12 cellular contexts compared by ENCODE assay signal in the genomic region with DNA sequence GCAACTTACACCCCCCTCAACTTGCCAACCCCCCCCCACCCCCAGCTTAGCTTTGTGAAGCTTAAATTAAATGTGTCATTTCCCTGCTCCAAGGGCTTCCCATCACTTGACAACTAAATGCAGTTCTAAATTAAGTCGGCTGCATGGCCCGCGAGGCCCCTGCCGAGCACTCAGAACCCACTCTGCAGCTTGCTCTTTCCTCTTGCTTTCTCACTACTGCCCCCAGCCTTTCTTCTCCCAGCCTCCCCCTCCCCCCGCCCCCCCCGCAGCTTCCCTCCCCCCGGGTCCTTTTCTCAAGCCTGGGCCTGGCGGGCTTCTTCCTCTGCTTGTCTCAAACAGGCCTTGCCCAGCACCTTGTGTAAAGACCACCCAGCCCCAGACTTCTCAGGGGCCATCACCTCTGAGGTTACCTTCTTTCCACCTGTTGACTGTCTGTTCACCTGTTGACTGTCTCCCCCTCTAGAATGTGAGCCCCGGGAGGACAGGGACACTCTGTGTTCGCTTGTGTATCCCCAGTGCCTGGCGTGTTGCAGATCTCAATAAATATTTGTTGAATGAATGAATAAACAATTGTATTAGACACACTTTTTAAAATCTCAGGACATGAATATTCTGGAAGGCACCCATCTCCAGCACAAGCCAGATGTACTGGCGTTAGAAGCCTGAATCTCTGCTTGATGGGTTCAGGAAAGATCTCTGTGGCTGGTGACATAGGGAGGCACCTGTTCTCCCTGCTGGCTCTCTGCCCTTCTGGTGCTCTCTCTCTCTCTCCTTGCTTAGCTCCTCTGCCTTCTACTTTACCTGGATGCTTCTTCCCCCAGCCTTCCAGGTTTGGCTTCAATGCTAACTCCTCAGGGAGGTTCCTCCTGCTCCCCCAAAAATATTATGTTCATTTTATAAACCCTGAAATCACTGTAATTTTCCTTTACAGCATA. TPM values are rescaled to one million over a fixed set of nuclear protein-coding genes. Genes with fewer than 3 reads are reported as not detected.
A peak's percentile ranks its signal among the peaks of the same experiment; 100 is the strongest.
DNase-seq lines count a peak whose midpoint lies in the region; ATAC-seq lines count a peak whose summit lies in the region.
"Had no signal": no experiment of that assay in that cellular context is flagged by ENCODE, and none has a peak within 500 bp of the region (broad histone marks: within the 10 kb centered on the region; RNA-seq: fewer than 3 reads in every experiment).

No MANE protein-coding gene starts in this region.

- H3K27me3 ChIP-seq in BLaER1 treated with 17β-estradiol and CSF1 and Interleukin-3, amounts not matched to agents 10 nM and 100 nM, result peaks cover 0 to 8% (median 0%) of the 10 kb centered on the region in 11 experiments; a peak in 2 of 22 replicates
- peaks cover 19% of the 10 kb centered on the region for H3K27me3 ChIP-seq in CD8-positive, alpha-beta memory T cell (ENCODE audit: insufficient read depth, low read length, poor library complexity, severe bottlenecking)
- H3K27me3 ChIP-seq: ascending aorta had no signal

- H3K9me3 Mint-ChIP-seq in CD8-positive, alpha-beta memory T cell, result no peaks in the 10 kb centered on the region
- no peaks in the 10 kb centered on the region for H3K9me3 Mint-ChIP-seq in activated naive CD8-positive, alpha-beta T cell treated with anti-CD3 and anti-CD28 coated beads for 36 hours
- H3K9me3 Mint-ChIP-seq in naive thymus-derived CD8-positive, alpha-beta T cell, result no peaks in the 10 kb centered on the region

- H3K9ac ChIP-seq in BLaER1 treated with 17β-estradiol and CSF1 and Interleukin-3, amounts not matched to agents 10 nM and 100 nM, result peak overlapping the region in 2 of 11 experiments; percentile 21 to 45; a peak in 1 of 22 replicates

- H3K4me2 ChIP-seq in BLaER1 treated with 17β-estradiol and CSF1 and Interleukin-3, amounts not matched to agents 10 nM and 100 nM, result peak overlapping the region in 8 of 11 experiments; percentile 73 to 99 (median 92); a peak in 16 of 22 replicates

- no peaks in the 10 kb centered on the region for H4K20me1 ChIP-seq in BLaER1 treated with 17β-estradiol and CSF1 and Interleukin-3, amounts not matched to agents 10 nM and 100 nM

- no peak for ATAC-seq in naive thymus-derived CD8-positive, alpha-beta T cell

- peak overlapping the region; percentile 33 to 86 (median 68) for H3K4me3 Mint-ChIP-seq in CD8-positive, alpha-beta memory T cell
- peak overlapping the region; percentile 30 for H3K4me3 Mint-ChIP-seq in activated naive CD8-positive, alpha-beta T cell treated with anti-CD3 and anti-CD28 coated beads for 36 hours
- H3K4me3 Mint-ChIP-seq in naive thymus-derived CD8-positive, alpha-beta T cell, result peak overlapping the region; percentile 55 to 79 (median 70)

- H3K4me1 ChIP-seq in BLaER1 treated with 17β-estradiol and CSF1 and Interleukin-3, amounts not matched to agents 10 nM and 100 nM, result peaks cover 38 to 76% (median 63%) of the 10 kb centered on the region in 10 experiments
- H3K4me1 ChIP-seq in CD8-positive, alpha-beta memory T cell (ENCODE audit: insufficient read depth, low read length), result peaks cover 19% of the 10 kb centered on the region

- CTCF ChIA-PET in CD8-positive, alpha-beta memory T cell (lab: Charles Lee), result no interaction called here

- H3K27ac ChIP-seq in BLaER1 treated with 17β-estradiol and CSF1 and Interleukin-3, amounts not matched to agents 10 nM and 100 nM, result no peak overlapping the region
- H3K27ac ChIP-seq in CD8-positive, alpha-beta memory T cell (ENCODE audit: low read depth, low read length), result no peak overlapping the region
- H3K27ac ChIP-seq: SK-N-MC had no signal

- peak in 1 of 5 donors; percentile 38 for DNase-seq in CD8-positive, alpha-beta memory T cell
- no peak for DNase-seq in activated naive CD8-positive, alpha-beta T cell treated with anti-CD3 and anti-CD28 coated beads for 36 hours
- peak in 1 of 10 donors; percentile 7 for DNase-seq in naive thymus-derived CD8-positive, alpha-beta T cell
- DNase-seq in NOMO-1 (lab: John Stamatoyannopoulos, UW; ENCODE audit: unreplicated experiment in 2 of 2) (no peak), H4 (ENCODE audit: low spot score) (no peak)
- no peak for DNase-seq in stimulated activated CD4-positive, alpha-beta T cell treated with anti-CD3 and anti-CD28 coated beads, Interleukin-15, amount 100 ng/mL, for 24 hours
- DNase-seq: NCI-H1105; stimulated activated CD4-positive, alpha-beta T cell treated with anti-CD3 and anti-CD28 coated beads, Interleukin-2, amount 100 ng/mL, for 48 hours had no signal

- H3K36me3 ChIP-seq in BLaER1 treated with 17β-estradiol and CSF1 and Interleukin-3, amounts not matched to agents 10 nM and 100 nM, result no peaks in the 10 kb centered on the region
- no peaks in the 10 kb centered on the region for H3K36me3 ChIP-seq in CD8-positive, alpha-beta memory T cell (ENCODE audit: insufficient read depth, low read length)
- H3K36me3 ChIP-seq: ascending aorta, heart left ventricle had no signal

- no peak overlapping the region for H3K4me3 ChIP-seq in BLaER1 treated with 17β-estradiol and CSF1 and Interleukin-3, amounts not matched to agents 10 nM and 100 nM
- no peak overlapping the region for H3K4me3 ChIP-seq in CD8-positive, alpha-beta memory T cell (ENCODE audit: low read length)

- H3K27ac Mint-ChIP-seq in CD8-positive, alpha-beta memory T cell, result peak overlapping the region in 3 of 8 donors; percentile 27 to 88 (median 85)
- H3K27ac Mint-ChIP-seq in activated naive CD8-positive, alpha-beta T cell treated with anti-CD3 and anti-CD28 coated beads for 36 hours, result no peak overlapping the region
- peak overlapping the region in 1 of 10 donors; percentile 14 for H3K27ac Mint-ChIP-seq in naive thymus-derived CD8-positive, alpha-beta T cell

- peaks cover 2 to 4% (median 3%) of the 10 kb centered on the region in 3 donors for H3K36me3 Mint-ChIP-seq in CD8-positive, alpha-beta memory T cell
- H3K36me3 Mint-ChIP-seq in activated naive CD8-positive, alpha-beta T cell treated with anti-CD3 and anti-CD28 coated beads for 36 hours, result no peaks in the 10 kb centered on the region
- no peaks in the 10 kb centered on the region for H3K36me3 Mint-ChIP-seq in naive thymus-derived CD8-positive, alpha-beta T cell

- H3K9me3 ChIP-seq in BLaER1 treated with 17β-estradiol and CSF1 and Interleukin-3, amounts not matched to agents 10 nM and 100 nM (replicated peaks in 1 of 11), result no peaks in the 10 kb centered on the region
- H3K9me3 ChIP-seq in CD8-positive, alpha-beta memory T cell (ENCODE audit: low read length), result no peaks in the 10 kb centered on the region
- H3K9me3 ChIP-seq: ascending aorta, heart left ventricle had no signal

- POLR2A ChIA-PET in CD8-positive, alpha-beta memory T cell (lab: Charles Lee), result no interaction called here
- POLR2A ChIA-PET in naive thymus-derived CD8-positive, alpha-beta T cell (lab: Charles Lee), result no interaction called here

- H3K4me1 Mint-ChIP-seq in CD8-positive, alpha-beta memory T cell, result peaks cover 11 to 21% (median 12%) of the 10 kb centered on the region in 3 donors
- peaks cover 2% of the 10 kb centered on the region for H3K4me1 Mint-ChIP-seq in activated naive CD8-positive, alpha-beta T cell treated with anti-CD3 and anti-CD28 coated beads for 36 hours
- H3K4me1 Mint-ChIP-seq in naive thymus-derived CD8-positive, alpha-beta T cell, result peaks cover 12 to 30% (median 22%) of the 10 kb centered on the region in 4 donors

- peaks cover 13 to 28% of the 10 kb centered on the region in 2 donors for H3K27me3 Mint-ChIP-seq in CD8-positive, alpha-beta memory T cell
- H3K27me3 Mint-ChIP-seq in activated naive CD8-positive, alpha-beta T cell treated with anti-CD3 and anti-CD28 coated beads for 36 hours, result peaks cover 34% of the 10 kb centered on the region
- H3K27me3 Mint-ChIP-seq in naive thymus-derived CD8-positive, alpha-beta T cell, result peaks cover 11 to 38% (median 22%) of the 10 kb centered on the region in 5 donors

RNA-seq across cellular contexts. Expression of gene CYP46A1, which starts 1.2 kb away (rescaled TPM):
- total RNA-seq in CD8-positive, alpha-beta memory T cell, result under 1 TPM; 0.07 to 0.20 TPM
- polyA plus RNA-seq in CD8-positive, alpha-beta memory T cell, result not detected
- total RNA-seq in activated naive CD8-positive, alpha-beta T cell treated with anti-CD3 and anti-CD28 coated beads for 36 hours, result under 1 TPM; 0.16 to 0.18 TPM
- under 1 TPM; 0.41 to 0.44 TPM for total RNA-seq in naive thymus-derived CD8-positive, alpha-beta T cell
- polyA plus RNA-seq in naive thymus-derived CD8-positive, alpha-beta T cell, result under 1 TPM in 1 of 3 donors, not detected in 2; 0.02 TPM
- not detected in 2 replicates for total RNA-seq in H4 (2014; rRNA removed; shearing (Covaris generic))
- total RNA-seq: ascending aorta had no signal

RNA-seq across cellular contexts. Expression of gene HHIPL1, which starts 40.4 kb away (rescaled TPM):
- total RNA-seq in CD8-positive, alpha-beta memory T cell, result under 1 TPM in 1 of 2 experiments, not detected in 1; 0.04 TPM
- polyA plus RNA-seq in CD8-positive, alpha-beta memory T cell, result not detected
- total RNA-seq in activated naive CD8-positive, alpha-beta T cell treated with anti-CD3 and anti-CD28 coated beads for 36 hours, result under 1 TPM in 1 of 2 experiments, not detected in 1; 0.02 TPM
- total RNA-seq in naive thymus-derived CD8-positive, alpha-beta T cell, result under 1 TPM; 0.34 to 0.36 TPM
- polyA plus RNA-seq in naive thymus-derived CD8-positive, alpha-beta T cell, result not detected
- total RNA-seq in H4 (2014; rRNA removed; shearing (Covaris generic)), result 0.02 and 0.14 TPM in 2 replicates
